ENCODE assay signal across 11 cellular contexts in genomic region chr4:8621135-8621534, GRCh38. TPM values are rescaled to one million over a fixed set of nuclear protein-coding genes. Genes with fewer than 3 reads are reported as not detected.
"Had no signal": no experiment of that assay in that cellular context is flagged by ENCODE, and none has a peak within 500 bp of the region (broad histone marks: within the 10 kb centered on the region; RNA-seq: fewer than 3 reads in every experiment).

No MANE protein-coding gene starts in this region.

RNA-seq across cellular contexts. Expression of gene CPZ, which starts 28.6 kb away (rescaled TPM):
- total RNA-seq: activated CD4-positive, alpha-beta memory T cell treated with anti-CD3 and anti-CD28 coated beads for 36 hours; activated CD4-positive, alpha-beta T cell treated with anti-CD3 and anti-CD28 coated beads for 36 hours; activated CD4-positive, alpha-beta T cell treated with anti-CD3 and anti-CD28 coated beads, Interleukin-2, amount 10 ng/mL, durations not matched to agents 24 days and 14 days; activated CD8-positive, alpha-beta memory T cell treated with anti-CD3 and anti-CD28 coated beads for 36 hours; activated CD8-positive, alpha-beta memory T cell treated with anti-CD3 and anti-CD28 coated beads, Interleukin-2, amount 10 ng/mL, durations not matched to agents 7 days and 5 days; activated naive CD4-positive, alpha-beta T cell treated with anti-CD3 and anti-CD28 coated beads, Interleukin-2, amount 50 U/mL, for 72 hours; activated naive CD8-positive, alpha-beta T cell treated with anti-CD3 and anti-CD28 coated beads, Interleukin-2, amount 10 ng/mL, durations not matched to agents 7 days and 5 days; activated T-helper 1 cell treated with anti-CD3 and anti-CD28 coated beads, Interleukin-12 subunit alpha, Interleukin-12 subunit beta, Interleukin-2, Interleukin-4 antibody, amounts not matched to agents 30 ng/mL and 10 ng/mL and 1 ng/mL, durations not matched to agents 14 hours and 24 hours and 36 hours had no signal

RNA-seq across cellular contexts. Expression of gene GPR78, which starts 40.9 kb away (rescaled TPM):
- total RNA-seq: activated CD4-positive, alpha-beta memory T cell treated with anti-CD3 and anti-CD28 coated beads for 36 hours; activated CD4-positive, alpha-beta T cell treated with anti-CD3 and anti-CD28 coated beads for 36 hours; activated CD4-positive, alpha-beta T cell treated with anti-CD3 and anti-CD28 coated beads, Interleukin-2, amount 10 ng/mL, durations not matched to agents 24 days and 14 days; activated CD8-positive, alpha-beta memory T cell treated with anti-CD3 and anti-CD28 coated beads for 36 hours; activated CD8-positive, alpha-beta memory T cell treated with anti-CD3 and anti-CD28 coated beads, Interleukin-2, amount 10 ng/mL, durations not matched to agents 7 days and 5 days; activated CD8-positive, alpha-beta T cell treated with anti-CD3 and anti-CD28 coated beads, Interleukin-2, amount 10 ng/mL, durations not matched to agents 7 days and 5 days; activated naive CD8-positive, alpha-beta T cell treated with anti-CD3 and anti-CD28 coated beads, Interleukin-2, amount 10 ng/mL, durations not matched to agents 7 days and 5 days; activated T-helper 1 cell treated with anti-CD3 and anti-CD28 coated beads, Interleukin-12 subunit alpha, Interleukin-12 subunit beta, Interleukin-2, Interleukin-4 antibody, amounts not matched to agents 30 ng/mL and 10 ng/mL and 1 ng/mL, durations not matched to agents 14 hours and 24 hours and 36 hours; ascending aorta; epithelial cell of proximal tubule had no signal
